Comparison of ENCODE assay signal across 11 cellular contexts in genomic region chr3:64344721-64345207, GRCh38.
DNase-seq lines count a peak whose midpoint lies in the region; ATAC-seq, FAIRE-seq and TF ChIP-seq lines count a peak whose summit lies in the region.
"Had no signal": no experiment of that assay in that cellular context is flagged by ENCODE, and none has a peak within 500 bp of the region (broad histone marks: within the 10 kb centered on the region; RNA-seq: fewer than 3 reads in every experiment).

No MANE protein-coding gene starts in this region.

- DNase-seq in Right ventricle myocardium superior (no peak), Right ventricle myocardium inferior (ENCODE audit: missing footprints) (no peak), cerebellar cortex (ENCODE audit: low spot score) (peak; percentile 23), left lung (no peak), urothelium cell line (ENCODE audit: low spot score) (peak; percentile 48), spleen (no peak), NCI-H774 (lab: John Stamatoyannopoulos, UW) (no peak), DMS 273 (lab: John Stamatoyannopoulos, UW; ENCODE audit: unreplicated experiment) (no peak)
- DNase-seq: activated CD8-positive, alpha-beta T cell treated with anti-CD3 and anti-CD28 coated beads, Interleukin-2, amount 10 ng/mL, durations not matched to agents 7 days and 5 days; naive B cell had no signal

- H3K4me1 ChIP-seq in left lung (peaks cover 30 to 36% of the 10 kb centered on the region in 2 donors), spleen (peaks cover 0 to 4% (median 0%) of the 10 kb centered on the region in 6 donors)

- 72 to 90% (median 83%) methylated on average over 4 of the region's 4 CpGs for WGBS in spleen, 5 donors

- intact Hi-C loops in Right ventricle myocardium superior (cut with DNase I), result no loop called here
- intact Hi-C loops in Right ventricle myocardium inferior (cut with DNase I), result no loop called here
- intact Hi-C loops in left lung (cut with DNase I), result no loop called here
- intact Hi-C loops in spleen (cut with DNase I; ENCODE audit: low total_unique reads), result no loop called here

- no peaks in the 10 kb centered on the region for H3K9me3 ChIP-seq in left lung
- no peaks in the 10 kb centered on the region for H3K9me3 ChIP-seq in spleen

- FAIRE-seq in urothelium cell line (lab: Jason Lieb, UNC), result peak; percentile 5
- FAIRE-seq: colon had no signal

- peak overlapping the region; percentile 80 for H3K27ac ChIP-seq in left lung
- H3K27ac ChIP-seq in spleen, result no peak overlapping the region

- TF ChIP-seq POLR2A in spleen (IDR thresholded peaks at IDR 0.05), result no peak

- H3K36me3 ChIP-seq in left lung, result no peaks in the 10 kb centered on the region
- no peaks in the 10 kb centered on the region for H3K36me3 ChIP-seq in spleen

- H3K27me3 ChIP-seq in left lung (no peaks in the 10 kb centered on the region), spleen (replicated peaks in 1 of 7) (no peaks in the 10 kb centered on the region)

- TF ChIP-seq CTCF in left lung (IDR thresholded peaks at IDR 0.05) (no peak), spleen (IDR thresholded peaks at IDR 0.05 in 8 of 11, conservative IDR thresholded peaks at IDR 0.05 in 3 of 11) (no peak)

- H3K4me3 ChIP-seq in left lung (no peak overlapping the region), spleen (no peak overlapping the region)

- ATAC-seq in Right ventricle myocardium superior (ENCODE audit: poor library complexity) (peak; percentile 15), Right ventricle myocardium inferior (no peak), left lung (peak; percentile 82)
- ATAC-seq: activated CD8-positive, alpha-beta T cell treated with anti-CD3 and anti-CD28 coated beads, Interleukin-2, amount 10 ng/mL, durations not matched to agents 7 days and 5 days had no signal

Comparison
In these comparisons a context has a peak if more than half of its experiments do, and no peak if none do; other contexts are left out.
1. DNase-seq: peak in cerebellar cortex (single experiment) and urothelium cell line (single experiment); none in Right ventricle myocardium superior (single experiment), Right ventricle myocardium inferior (single experiment), left lung (0 of 2), spleen (single experiment), NCI-H774 (single experiment) and DMS 273 (single experiment).
2. H3K27ac ChIP-seq: peak in left lung (2 of 2); none in spleen (0 of 8).